Comparison of ENCODE assay signal across 25 cellular contexts in genomic region chr5:73027816-73028215, GRCh38.
"Had no signal": no experiment of that assay in that cellular context is flagged by ENCODE, and none has a peak within 500 bp of the region (broad histone marks: within the 10 kb centered on the region; RNA-seq: fewer than 3 reads in every experiment).

No MANE protein-coding gene starts in this region.

- DNase-seq: hypothalamus; immature natural killer cell; kidney; left ventricle myocardium inferior; naive thymus-derived CD8-positive, alpha-beta T cell; occipital lobe; right lobe of liver; stimulated activated CD4-positive, alpha-beta T cell treated with anti-CD3 and anti-CD28 coated beads, Interleukin-1b, Interleukin-23, amount 100 ng/mL, for 48 hours; stimulated activated CD4-positive, alpha-beta T cell treated with anti-CD3 and anti-CD28 coated beads, Interleukin-2, amount 100 ng/mL, for 48 hours; stimulated activated CD4-positive, alpha-beta T cell treated with anti-CD3 and anti-CD28 coated beads, Interleukin-4, amount 100 ng/mL, for 4 hours; stimulated activated CD8-positive, alpha-beta memory T cell treated with anti-CD3 and anti-CD28 coated beads, Interleukin-4, amount 100 ng/mL, for 48 hours; stimulated activated naive CD4-positive, alpha-beta T cell treated with Interleukin-2 at 50 U/mL for 16 hours; stimulated activated naive CD8-positive, alpha-beta T cell treated with anti-CD3 and anti-CD28 coated beads, Interleukin-15, amount 100 ng/mL, for 72 hours; substantia nigra; upper lobe of left lung had no signal

- H3K27me3 Mint-ChIP-seq: stimulated activated memory B cell treated with anti-CD40 and anti-IgM and Interleukin-4, amounts not matched to agents 10 μg/mL and 1 μg/mL and 100 μg/mL, for 72 hours; stimulated activated naive CD8-positive, alpha-beta T cell treated with anti-CD3 and anti-CD28 coated beads, Interleukin-15, amount 100 ng/mL, for 72 hours had no signal

- H3K4me2 ChIP-seq: neural progenitor cell, smooth muscle cell had no signal

- H3K9me3 ChIP-seq: left ventricle myocardium inferior, neutrophil, right atrium auricular region, right lobe of liver, tibial nerve, upper lobe of left lung, vagina had no signal

- H3K4me3 Mint-ChIP-seq: immature natural killer cell; naive thymus-derived CD8-positive, alpha-beta T cell; nephron; neural progenitor cell; stimulated activated memory B cell treated with anti-CD40 and anti-IgM and Interleukin-4, amounts not matched to agents 10 μg/mL and 1 μg/mL and 100 μg/mL, for 72 hours; stimulated activated naive CD8-positive, alpha-beta T cell treated with anti-CD3 and anti-CD28 coated beads, Interleukin-15, amount 100 ng/mL, for 72 hours had no signal

- H3K27me3 ChIP-seq: neural progenitor cell, neutrophil, right atrium auricular region, right lobe of liver, tibial nerve, upper lobe of left lung, vagina had no signal

- H3K4me1 Mint-ChIP-seq: naive thymus-derived CD8-positive, alpha-beta T cell; stimulated activated memory B cell treated with anti-CD40 and anti-IgM and Interleukin-4, amounts not matched to agents 10 μg/mL and 1 μg/mL and 100 μg/mL, for 72 hours; stimulated activated naive CD8-positive, alpha-beta T cell treated with anti-CD3 and anti-CD28 coated beads, Interleukin-15, amount 100 ng/mL, for 72 hours had no signal

- H3K79me2 ChIP-seq: parathyroid adenoma had no signal

- H3K27ac ChIP-seq: left ventricle myocardium inferior, neural progenitor cell, neutrophil, parathyroid adenoma, right atrium auricular region, right lobe of liver, tibial nerve, upper lobe of left lung, vagina had no signal

- ATAC-seq: naive thymus-derived CD8-positive, alpha-beta T cell; right lobe of liver; stimulated activated memory B cell treated with anti-CD40 and anti-IgM and Interleukin-4, amounts not matched to agents 10 μg/mL and 1 μg/mL and 100 μg/mL, for 72 hours; stimulated activated naive CD8-positive, alpha-beta T cell treated with anti-CD3 and anti-CD28 coated beads, Interleukin-15, amount 100 ng/mL, for 72 hours had no signal

- H3K4me3 ChIP-seq: left ventricle myocardium inferior, lung, neural progenitor cell, right atrium auricular region, right lobe of liver, smooth muscle cell, tibial nerve, upper lobe of left lung, vagina had no signal

- H3K9me3 Mint-ChIP-seq: immature natural killer cell; naive thymus-derived CD8-positive, alpha-beta T cell; nephron; neural progenitor cell; stimulated activated memory B cell treated with anti-CD40 and anti-IgM and Interleukin-4, amounts not matched to agents 10 μg/mL and 1 μg/mL and 100 μg/mL, for 72 hours; stimulated activated naive CD8-positive, alpha-beta T cell treated with anti-CD3 and anti-CD28 coated beads, Interleukin-15, amount 100 ng/mL, for 72 hours had no signal

- H3K36me3 Mint-ChIP-seq: stimulated activated memory B cell treated with anti-CD40 and anti-IgM and Interleukin-4, amounts not matched to agents 10 μg/mL and 1 μg/mL and 100 μg/mL, for 72 hours had no signal

- H2AFZ ChIP-seq: neural progenitor cell, parathyroid adenoma had no signal

- H3K27ac Mint-ChIP-seq: immature natural killer cell; naive thymus-derived CD8-positive, alpha-beta T cell; nephron; neural progenitor cell; stimulated activated memory B cell treated with anti-CD40 and anti-IgM and Interleukin-4, amounts not matched to agents 10 μg/mL and 1 μg/mL and 100 μg/mL, for 72 hours; stimulated activated naive CD8-positive, alpha-beta T cell treated with anti-CD3 and anti-CD28 coated beads, Interleukin-15, amount 100 ng/mL, for 72 hours had no signal

- H3K4me1 ChIP-seq: parathyroid adenoma, right atrium auricular region, upper lobe of left lung had no signal

- H3K9ac ChIP-seq: neural progenitor cell, parathyroid adenoma had no signal
